14 cellular contexts compared by ENCODE assay signal in genomic region chr5:17069995-17070405, GRCh38.
A peak's percentile ranks its signal among the peaks of the same experiment; 100 is the strongest.
DNase-seq lines count a peak whose midpoint lies in the region; ATAC-seq, FAIRE-seq and TF ChIP-seq lines count a peak whose summit lies in the region.
"Had no signal": no experiment of that assay in that cellular context is flagged by ENCODE, and none has a peak within 500 bp of the region (broad histone marks: within the 10 kb centered on the region; RNA-seq: fewer than 3 reads in every experiment).

No MANE protein-coding gene starts in this region.

- peak; percentile 15 to 65 for ATAC-seq in left cardiac atrium
- no peak for ATAC-seq in Right ventricle myocardium inferior
- no peak for ATAC-seq in activated naive CD4-positive, alpha-beta T cell treated with anti-CD3 and anti-CD28 coated beads, Interleukin-2, amount 50 U/mL, for 72 hours
- ATAC-seq: left lobe of liver had no signal

- no peaks in the 10 kb centered on the region for H4K20me1 ChIP-seq in hepatocyte (ENCODE audit: insufficient read depth, poor library complexity, severe bottlenecking)

- WGBS in hepatocyte (ENCODE audit: low lambda C conversion rate, missing lambda C conversion rate), result 19% methylated on average over 10 of the region's 10 CpGs

- H3K4me1 ChIP-seq in hepatocyte (ENCODE audit: insufficient read depth), result peaks cover 9% of the 10 kb centered on the region

- H3K9me3 Mint-ChIP-seq in activated naive CD4-positive, alpha-beta T cell treated with anti-CD3 and anti-CD28 coated beads, Interleukin-2, amount 50 U/mL, for 72 hours, result peaks cover 0 to 4% of the 10 kb centered on the region in 2 donors
- peaks cover 4% of the 10 kb centered on the region for H3K9me3 Mint-ChIP-seq in activated T-helper 2 cell treated with anti-CD3 and anti-CD28 coated beads, Interferon-gamma antibody, Interleukin-2, Interleukin-4, amounts not matched to agents 10 μg/mL and 5 μg/mL and 100 μg/mL, durations not matched to agents 14 hours and 24 hours and 36 hours

- H2AFZ ChIP-seq in hepatocyte, result no peak overlapping the region

- CTCF ChIA-PET in RWPE1 (lab: Yijun Ruan, JAX), result no interaction called here

- no peaks in the 10 kb centered on the region for H3K9me3 ChIP-seq in hepatocyte (ENCODE audit: low read depth)

- H3K27ac Mint-ChIP-seq in activated naive CD4-positive, alpha-beta T cell treated with anti-CD3 and anti-CD28 coated beads, Interleukin-2, amount 50 U/mL, for 72 hours, result no peak overlapping the region
- H3K27ac Mint-ChIP-seq in activated T-helper 2 cell treated with anti-CD3 and anti-CD28 coated beads, Interferon-gamma antibody, Interleukin-2, Interleukin-4, amounts not matched to agents 10 μg/mL and 5 μg/mL and 100 μg/mL, durations not matched to agents 14 hours and 24 hours and 36 hours, result no peak overlapping the region

- peak; percentile 95 for FAIRE-seq in urothelium cell line (lab: Jason Lieb, UNC)

- H3K36me3 ChIP-seq in hepatocyte (replicated peaks; ENCODE audit: insufficient read depth, low read depth), result no peaks in the 10 kb centered on the region

- intact Hi-C loops in left cardiac atrium (cut with DNase I), result no loop called here
- intact Hi-C loops in Right ventricle myocardium inferior (cut with DNase I), result no loop called here
- intact Hi-C loops in activated T-helper 2 cell treated with anti-CD3 and anti-CD28 coated beads, Interferon-gamma antibody, Interleukin-2, Interleukin-4, amounts not matched to agents 10 μg/mL and 5 μg/mL and 100 μg/mL, durations not matched to agents 14 hours and 24 hours and 36 hours (cut with micrococcal nuclease), result no loop called here

- no peaks in the 10 kb centered on the region for H3K36me3 Mint-ChIP-seq in activated naive CD4-positive, alpha-beta T cell treated with anti-CD3 and anti-CD28 coated beads, Interleukin-2, amount 50 U/mL, for 72 hours
- no peaks in the 10 kb centered on the region for H3K36me3 Mint-ChIP-seq in activated T-helper 2 cell treated with anti-CD3 and anti-CD28 coated beads, Interferon-gamma antibody, Interleukin-2, Interleukin-4, amounts not matched to agents 10 μg/mL and 5 μg/mL and 100 μg/mL, durations not matched to agents 14 hours and 24 hours and 36 hours (ENCODE audit: low read depth)

- H3K27me3 Mint-ChIP-seq in activated T-helper 2 cell treated with anti-CD3 and anti-CD28 coated beads, Interferon-gamma antibody, Interleukin-2, Interleukin-4, amounts not matched to agents 10 μg/mL and 5 μg/mL and 100 μg/mL, durations not matched to agents 14 hours and 24 hours and 36 hours (ENCODE audit: low read depth), result no peaks in the 10 kb centered on the region

- H3K4me3 ChIP-seq in hepatocyte, result no peak overlapping the region

- TF ChIP-seq CTCF in RWPE1 (conservative IDR thresholded peaks at IDR 0.05; ENCODE audit: low read depth) (no peak), hepatocyte (IDR thresholded peaks at IDR 0.05; ENCODE audit: poor library complexity) (no peak)

- no peaks in the 10 kb centered on the region for H3K4me1 Mint-ChIP-seq in activated T-helper 2 cell treated with anti-CD3 and anti-CD28 coated beads, Interferon-gamma antibody, Interleukin-2, Interleukin-4, amounts not matched to agents 10 μg/mL and 5 μg/mL and 100 μg/mL, durations not matched to agents 14 hours and 24 hours and 36 hours (ENCODE audit: low read depth)

- H3K4me2 ChIP-seq in hepatocyte, result peak overlapping the region; percentile 14

- no peaks in the 10 kb centered on the region for H3K27me3 ChIP-seq in hepatocyte

- no peaks in the 10 kb centered on the region for H3K9me2 ChIP-seq in hepatocyte (replicated peaks; ENCODE audit: insufficient read depth)

- no peaks in the 10 kb centered on the region for H3K79me2 ChIP-seq in hepatocyte

- H3K4me3 Mint-ChIP-seq in activated T-helper 2 cell treated with anti-CD3 and anti-CD28 coated beads, Interferon-gamma antibody, Interleukin-2, Interleukin-4, amounts not matched to agents 10 μg/mL and 5 μg/mL and 100 μg/mL, durations not matched to agents 14 hours and 24 hours and 36 hours (ENCODE audit: low read depth), result no peak overlapping the region

- H3K27ac ChIP-seq in RWPE1 (peak overlapping the region; percentile 65), hepatocyte (peak overlapping the region; percentile 52)
- H3K27ac ChIP-seq: VCaP had no signal

- POLR2A ChIA-PET in RWPE1 (lab: Yijun Ruan, JAX; ENCODE audit: low non-redundant PET), result no interaction called here

- DNase-seq in left cardiac atrium, result peak; percentile 23
- no peak for DNase-seq in Right ventricle myocardium inferior (ENCODE audit: missing footprints)
- peak; percentile 83 for DNase-seq in RWPE1 (ENCODE audit: low spot score)
- DNase-seq in hepatocyte (ENCODE audit: low spot score), result no peak
- DNase-seq in urothelium cell line (ENCODE audit: low spot score), result peak; percentile 84
- DNase-seq in activated naive CD4-positive, alpha-beta T cell treated with anti-CD3 and anti-CD28 coated beads, Interleukin-2, amount 50 U/mL, for 72 hours (ENCODE audit: low spot score in 2 of 2), result no peak
- DNase-seq in NCI-H2107 (lab: John Stamatoyannopoulos, UW), result no peak
- DNase-seq in activated T-helper 2 cell treated with anti-CD3 and anti-CD28 coated beads, Interferon-gamma antibody, Interleukin-2, Interleukin-4, amounts not matched to agents 10 μg/mL and 5 μg/mL and 100 μg/mL, durations not matched to agents 14 hours and 24 hours and 36 hours (ENCODE audit: low spot score), result no peak
- DNase-seq: DND-41; NCI-H1694 treated with DMSO at 0.1 percent for 48 hours; nucleus accumbens; stimulated activated CD4-positive, alpha-beta T cell treated with anti-CD3 and anti-CD28 coated beads, Interleukin-15, amount 100 ng/mL, for 24 hours had no signal

Comparison
In these comparisons a context has a peak if more than half of its experiments do, and no peak if none do; other contexts are left out.
1. ATAC-seq: peak in left cardiac atrium (2 of 2); none in Right ventricle myocardium inferior (single experiment) and activated naive CD4-positive, alpha-beta T cell treated with anti-CD3 and anti-CD28 coated beads, Interleukin-2, amount 50 U/mL, for 72 hours (0 of 2).
2. DNase-seq: peak in left cardiac atrium (single experiment), RWPE1 (single experiment) and urothelium cell line (single experiment); none in Right ventricle myocardium inferior (single experiment), hepatocyte (single experiment), activated naive CD4-positive, alpha-beta T cell treated with anti-CD3 and anti-CD28 coated beads, Interleukin-2, amount 50 U/mL, for 72 hours (0 of 2), NCI-H2107 (single experiment) and activated T-helper 2 cell treated with anti-CD3 and anti-CD28 coated beads, Interferon-gamma antibody, Interleukin-2, Interleukin-4, amounts not matched to agents 10 μg/mL and 5 μg/mL and 100 μg/mL, durations not matched to agents 14 hours and 24 hours and 36 hours (single experiment).